Comparison of ENCODE assay signal across 8 cellular contexts in genomic region chr11:102317768-102318103, GRCh38. TPM values are rescaled to one million over a fixed set of nuclear protein-coding genes. Genes with fewer than 3 reads are reported as not detected.
DNase-seq lines count a peak whose midpoint lies in the region; ATAC-seq, FAIRE-seq and TF ChIP-seq lines count a peak whose summit lies in the region.

No MANE protein-coding gene starts in this region.

- FAIRE-seq in GM19239 (lab: Jason Lieb, UNC), result no peak

- no peak for TF ChIP-seq CTCF in body of pancreas (IDR thresholded peaks at IDR 0.05)
- no peak for TF ChIP-seq CTCF in lower leg skin (IDR thresholded peaks at IDR 0.05)

- H3K27me3 ChIP-seq in body of pancreas, result no peaks in the 10 kb centered on the region

- H3K27ac ChIP-seq in body of pancreas (peak overlapping the region; percentile 71 to 94 (median 86)), urinary bladder (ENCODE audit: low read depth) (peak overlapping the region; percentile 72)

- H3K4me3 Mint-ChIP-seq in activated naive CD4-positive, alpha-beta T cell treated with anti-CD3 and anti-CD28 coated beads for 36 hours, result peak overlapping the region; percentile 96

- no peaks in the 10 kb centered on the region for H3K36me3 ChIP-seq in body of pancreas (replicated peaks in 1 of 2; ENCODE audit: insufficient read depth in 1 of 2, low read depth in 2 of 2)
- no peaks in the 10 kb centered on the region for H3K36me3 ChIP-seq in urinary bladder (ENCODE audit: insufficient read depth)

- intact Hi-C loops in activated naive CD4-positive, alpha-beta T cell treated with anti-CD3 and anti-CD28 coated beads for 36 hours (cut with micrococcal nuclease), result loop anchor here (1.0 kb wide), 13 partner anchors 11 to 711 kb away; partner anchors contain the start of gene BIRC2
- intact Hi-C loops in body of pancreas (cut with DNase I) (no loop called here), lower leg skin (cut with DNase I; ENCODE audit: low total_unique reads) (no loop called here)

- peaks cover 66% of the 10 kb centered on the region for H3K4me1 Mint-ChIP-seq in activated naive CD4-positive, alpha-beta T cell treated with anti-CD3 and anti-CD28 coated beads for 36 hours (ENCODE audit: low read depth)

- H3K27me3 Mint-ChIP-seq in activated naive CD4-positive, alpha-beta T cell treated with anti-CD3 and anti-CD28 coated beads for 36 hours (ENCODE audit: low read depth), result no peaks in the 10 kb centered on the region

- no peaks in the 10 kb centered on the region for H3K9me3 ChIP-seq in body of pancreas

- H3K36me3 Mint-ChIP-seq in activated naive CD4-positive, alpha-beta T cell treated with anti-CD3 and anti-CD28 coated beads for 36 hours (ENCODE audit: low read depth), result peaks cover 47% of the 10 kb centered on the region

- H3K27ac Mint-ChIP-seq in activated naive CD4-positive, alpha-beta T cell treated with anti-CD3 and anti-CD28 coated beads for 36 hours, result peak overlapping the region; percentile 98

- CTCF ChIA-PET in activated naive CD4-positive, alpha-beta T cell treated with anti-CD3 and anti-CD28 coated beads for 36 hours (lab: Charles Lee), result interaction anchor here (0.8 to 5.3 kb wide), 8 partner anchors 12 to 174 kb away, joined by 3 to 124 read pairs (median 4); no protein-coding TSS in a partner anchor

- H3K9me3 Mint-ChIP-seq in activated naive CD4-positive, alpha-beta T cell treated with anti-CD3 and anti-CD28 coated beads for 36 hours, result no peaks in the 10 kb centered on the region

- ATAC-seq in body of pancreas, result peak; percentile 40
- ATAC-seq in HG03460 (IDR thresholded peaks at IDR 0.05; ENCODE audit: unreplicated experiment), result no peak

- peaks cover 47% of the 10 kb centered on the region for H3K4me1 ChIP-seq in body of pancreas
- no peaks in the 10 kb centered on the region for H3K4me1 ChIP-seq in urinary bladder (ENCODE audit: insufficient read depth)

- TF ChIP-seq POLR2A in body of pancreas (IDR thresholded peaks at IDR 0.05) (no peak), lower leg skin (IDR thresholded peaks at IDR 0.05) (no peak)

- H3K4me3 ChIP-seq in body of pancreas (peak overlapping the region in 1 of 2 donors; percentile 42), lower leg skin (ENCODE audit: low read depth, poor library complexity, severe bottlenecking) (peak overlapping the region; percentile 34), urinary bladder (ENCODE audit: low read depth, low read length) (peak overlapping the region; percentile 49)

- no peak for DNase-seq in activated naive CD4-positive, alpha-beta T cell treated with anti-CD3 and anti-CD28 coated beads for 36 hours
- no peak for DNase-seq in activated naive CD4-positive, alpha-beta T cell treated with anti-CD3 and anti-CD28 coated beads, Interleukin-2, amount 50 U/mL, for 16 hours
- DNase-seq in body of pancreas (no peak), lower leg skin (ENCODE audit: low spot score in 2 of 2) (no peak), GM19239 (ENCODE audit: insufficient read length, low spot score) (no peak)
- no peak for DNase-seq in stimulated activated CD4-positive, alpha-beta T cell treated with anti-CD3 and anti-CD28 coated beads, Interleukin-15, amount 100 ng/mL, for 24 hours

- WGBS in body of pancreas, 2 donors, result 8 to 17% methylated on average over 7 of the region's 7 CpGs
- WGBS in lower leg skin, 2 donors, result 23 to 31% methylated on average over 7 of the region's 7 CpGs
- 46% methylated on average over 7 of the region's 7 CpGs for WGBS in urinary bladder

RNA-seq across cellular contexts. Expression of gene BIRC3, which starts 0.5 kb away (rescaled TPM):
- total RNA-seq in activated naive CD4-positive, alpha-beta T cell treated with anti-CD3 and anti-CD28 coated beads for 36 hours, result 100 to 1,000 TPM; 100 to 105 TPM
- total RNA-seq in body of pancreas, result 10 to 100 TPM in 1 of 2 donors, 1 to 10 TPM in 1; 5.3 to 13.2 TPM
- total RNA-seq in lower leg skin, result 10 to 100 TPM; 10.1 to 17.6 (median 10.8) TPM
- total RNA-seq in urinary bladder, result 6.2 TPM
- polyA plus RNA-seq in urinary bladder, result 5.2 TPM

RNA-seq across cellular contexts. Expression of gene BIRC2, which starts 29.3 kb away (rescaled TPM):
- 10 to 100 TPM; 26.6 to 26.9 TPM for total RNA-seq in activated naive CD4-positive, alpha-beta T cell treated with anti-CD3 and anti-CD28 coated beads for 36 hours
- 10 to 100 TPM; 46.5 to 53.2 TPM for total RNA-seq in body of pancreas
- 10 to 100 TPM; 39.3 to 49.3 (median 42.5) TPM for total RNA-seq in lower leg skin
- total RNA-seq in urinary bladder, result 104 TPM
- 20.9 TPM for polyA plus RNA-seq in urinary bladder

Comparison
In these comparisons a context has a peak if more than half of its experiments do, and no peak if none do; other contexts are left out.
1. RNA of gene BIRC3, which starts 0.5 kb away (total RNA-seq): 100 to 105 TPM in activated naive CD4-positive, alpha-beta T cell treated with anti-CD3 and anti-CD28 coated beads for 36 hours; 5.3 to 13.2 TPM in body of pancreas, 10.1 to 17.6 TPM in lower leg skin and 6.2 TPM in urinary bladder (single experiment); every median in the first group is over 4 times any median in the second.